ENCODE assay signal across 8 cellular contexts in genomic region chrX:64394874-64395567, GRCh38. TPM values are rescaled to one million over a fixed set of nuclear protein-coding genes. Genes with fewer than 3 reads are reported as not detected.
DNase-seq lines count a peak whose midpoint lies in the region; ATAC-seq, FAIRE-seq and TF ChIP-seq lines count a peak whose summit lies in the region.

Gene MTMR8, minus strand, starts transcription at chrX:64395452. Its CDS starts 89 bp downstream, at chrX:64395363.

- POLR2A ChIA-PET in activated CD8-positive, alpha-beta T cell treated with anti-CD3 and anti-CD28 coated beads for 36 hours (lab: Charles Lee): no interaction called here
- POLR2A ChIA-PET in H1 (lab: Charles Lee; ENCODE audit: partially characterized antibody): no interaction called here

- no peak within 1 kb of the TSS for H2BK120ac ChIP-seq in H1 (replicated peaks; ENCODE audit: low read depth, low read length)

- H3K27ac ChIP-seq in H1 (ENCODE audit: low read depth, low read length): no peak within 1 kb of the TSS; the same call in 1 of the 2 replicates

- H4K8ac ChIP-seq in H1 (ENCODE audit: extremely low read depth, insufficient read depth, low read length): peak within 1 kb of the TSS; percentile 75; the same call in 1 of the 2 replicates

- 1% methylated on average over 26 of the region's 40 CpGs; no CpG with 5 or more reads in 1 of the 2 experiments for WGBS in H1 (ENCODE audit: extremely low coverage in 1 of 2, insufficient coverage in 1 of 2, insufficient read length in 1 of 2, insufficient replicate concordance in 2 of 2, low coverage in 1 of 2, low lambda C conversion rate in 2 of 2, missing lambda C conversion rate in 1 of 2), 2 experiments

- H3K56ac ChIP-seq in H1 (replicated peaks; ENCODE audit: insufficient read length, low read depth, low read length): no peak within 1 kb of the TSS

- H3K9ac ChIP-seq in H1 (replicated peaks in 1 of 4; ENCODE audit: extremely low read depth in 1 of 4, low read depth in 3 of 4, low read length in 3 of 4): peak within 1 kb of the TSS in 1 of 4 experiments; percentile 28; a peak in 2 of 7 replicates

- H3K27me3 ChIP-seq in H1 (replicated peaks in 1 of 4; ENCODE audit: control insufficient read depth in 3 of 4, extremely low read depth in 1 of 4, insufficient read depth in 3 of 4, low read length in 3 of 4): no peaks in the 10 kb centered on the region

- peak within 1 kb of the TSS; percentile 89 for H3K4me3 Mint-ChIP-seq in activated CD8-positive, alpha-beta T cell treated with anti-CD3 and anti-CD28 coated beads for 36 hours

- peak within 1 kb of the TSS; percentile 73 to 87 for H3K4me2 ChIP-seq in H1 (ENCODE audit: insufficient read depth in 1 of 2, low read depth in 2 of 2, low read length in 2 of 2)

- H4K91ac ChIP-seq in H1 (replicated peaks; ENCODE audit: insufficient read length, low read length): no peak within 1 kb of the TSS

- H3K36me3 ChIP-seq in H1 (ENCODE audit: control insufficient read depth in 2 of 4, insufficient read depth in 4 of 4, low read length in 3 of 4): no peaks in the 10 kb centered on the region

- H3K4ac ChIP-seq in H1 (replicated peaks; ENCODE audit: insufficient read length, low read depth, low read length): no peak within 1 kb of the TSS

- peak within 1 kb of the TSS; percentile 85 for H3K27ac Mint-ChIP-seq in activated CD8-positive, alpha-beta T cell treated with anti-CD3 and anti-CD28 coated beads for 36 hours

- CTCF ChIA-PET in activated CD8-positive, alpha-beta T cell treated with anti-CD3 and anti-CD28 coated beads for 36 hours (lab: Charles Lee): no interaction called here
- CTCF ChIA-PET in H1 (lab: Charles Lee; ENCODE audit: partially characterized antibody): no interaction called here

- H3K4me3 ChIP-seq in H1 (ENCODE audit: extremely low read depth in 1 of 4, insufficient read depth in 2 of 4, low read depth in 3 of 4, low read length in 4 of 4): peak within 1 kb of the TSS; percentile 52 to 77 (median 64)

- no peak for TF ChIP-seq RAD21 in H1 (IDR thresholded peaks at IDR 0.05 in 1 of 2, conservative IDR thresholded peaks at IDR 0.05 in 1 of 2; ENCODE audit: low read depth in 2 of 2, low read length in 2 of 2)

- H3K9me3 ChIP-seq in H1 (ENCODE audit: insufficient read depth in 2 of 2, low read depth in 1 of 2, low read length in 1 of 2): no peaks in the 10 kb centered on the region

- H3K4me1 ChIP-seq in H1 (replicated peaks in 1 of 4; ENCODE audit: control insufficient read depth in 3 of 4, insufficient read depth in 4 of 4, low read length in 3 of 4): peaks cover 0 to 3% (median 0%) of the 10 kb centered on the region in 4 experiments; a peak in 1 of 7 replicates

- H3K23ac ChIP-seq in H1 (ENCODE audit: insufficient read length): no peak within 1 kb of the TSS

- peak within 1 kb of the TSS; percentile 73 for H2AFZ ChIP-seq in H1 (ENCODE audit: low read length)

- H3K9me3 Mint-ChIP-seq in activated CD8-positive, alpha-beta T cell treated with anti-CD3 and anti-CD28 coated beads for 36 hours: no peaks in the 10 kb centered on the region

- no peak within 1 kb of the TSS for H4K5ac ChIP-seq in H1 (ENCODE audit: insufficient read length, low read depth, low read length)

- H2BK5ac ChIP-seq in H1 (ENCODE audit: low read depth, low read length): no peak within 1 kb of the TSS; the same call in 1 of the 2 replicates

- no peak for TF ChIP-seq EP300 in H1 (IDR thresholded peaks at IDR 0.05; ENCODE audit: borderline replicate concordance in 1 of 2, low read depth in 2 of 2, low read length in 2 of 2)

- no peaks in the 10 kb centered on the region for H3K27me3 Mint-ChIP-seq in activated CD8-positive, alpha-beta T cell treated with anti-CD3 and anti-CD28 coated beads for 36 hours

- no peak within 1 kb of the TSS; the same call in 1 of the 2 replicates for H3K18ac ChIP-seq in H1 (ENCODE audit: extremely low read depth, low read length)

- no peak within 1 kb of the TSS for H2BK20ac ChIP-seq in H1 (ENCODE audit: low read length)

- no peak for FAIRE-seq in H1 (lab: Jason Lieb, UNC)

- H4K20me1 ChIP-seq in H1 (replicated peaks in 1 of 2; ENCODE audit: control insufficient read depth in 1 of 2, insufficient read depth in 2 of 2, low read length in 2 of 2): no peaks in the 10 kb centered on the region

- no peak within 1 kb of the TSS for H2BK15ac ChIP-seq in H1 (ENCODE audit: low read length)

- DNase-seq in NCI-H446 (lab: John Stamatoyannopoulos, UW) (peak; percentile 11 to 55), H1 (ENCODE audit: low read depth in 1 of 2, low spot score in 2 of 2) (peak; percentile 60 to 81), midbrain (lab: John Stamatoyannopoulos, UW) (peak; percentile 44), NCI-H1694 treated with DMSO at 0.1 percent for 48 hours (lab: John Stamatoyannopoulos, UW) (no peak)
- peak; percentile 86 for DNase-seq in activated CD8-positive, alpha-beta T cell treated with anti-CD3 and anti-CD28 coated beads for 36 hours
- DNase-seq in stimulated activated CD8-positive, alpha-beta memory T cell treated with anti-CD3 and anti-CD28 coated beads, Interleukin-15, amount 100 ng/mL, for 4 hours (ENCODE audit: low read depth in 2 of 2): peak; percentile 42 to 57

- no peaks in the 10 kb centered on the region for H3K36me3 Mint-ChIP-seq in activated CD8-positive, alpha-beta T cell treated with anti-CD3 and anti-CD28 coated beads for 36 hours (ENCODE audit: low read depth)

- peak in 1 of 2 experiments; percentile 39; a peak in 1 of 3 replicates for TF ChIP-seq POLR2A in H1 (IDR thresholded peaks at IDR 0.05; ENCODE audit: control extremely low read depth in 1 of 2, low read depth in 2 of 2, low read length in 2 of 2)

- no peaks in the 10 kb centered on the region for H3K79me1 ChIP-seq in H1 (ENCODE audit: low read depth, low read length)

- H2AK5ac ChIP-seq in H1 (ENCODE audit: low read depth, low read length): no peak within 1 kb of the TSS

- no peak within 1 kb of the TSS; the same call in 1 of the 2 replicates for H2BK12ac ChIP-seq in H1 (ENCODE audit: low read depth, low read length)

- intact Hi-C loops in activated CD8-positive, alpha-beta T cell treated with anti-CD3 and anti-CD28 coated beads for 36 hours (cut with micrococcal nuclease): no loop called here

- ATAC-seq in GM18868 (IDR thresholded peaks at IDR 0.05; ENCODE audit: unreplicated experiment): peak; percentile 99
- peak; percentile 71 for ATAC-seq in HG03060 (IDR thresholded peaks at IDR 0.05; ENCODE audit: low read depth, unreplicated experiment)
- peak; percentile 97 for ATAC-seq in activated CD8-positive, alpha-beta T cell treated with anti-CD3 and anti-CD28 coated beads for 36 hours

- peaks cover 0 to 4% of the 10 kb centered on the region in 2 experiments; a peak in 1 of 4 replicates for H3K79me2 ChIP-seq in H1 (ENCODE audit: control insufficient read depth in 1 of 2, insufficient read depth in 2 of 2, low read length in 2 of 2)

- H3K14ac ChIP-seq in H1 (ENCODE audit: insufficient read length): no peak within 1 kb of the TSS

- peaks cover 25% of the 10 kb centered on the region for H3K4me1 Mint-ChIP-seq in activated CD8-positive, alpha-beta T cell treated with anti-CD3 and anti-CD28 coated beads for 36 hours (ENCODE audit: low read depth)

- H3K23me2 ChIP-seq in H1 (ENCODE audit: low read depth, low read length): peaks cover 5% of the 10 kb centered on the region; the same call in 1 of the 2 replicates

- no peak for TF ChIP-seq CTCF in activated CD8-positive, alpha-beta T cell treated with anti-CD3 and anti-CD28 coated beads for 36 hours (IDR thresholded peaks at IDR 0.05)
- TF ChIP-seq CTCF in H1 (IDR thresholded peaks at IDR 0.05; ENCODE audit: control extremely low read depth in 1 of 3, insufficient read depth in 1 of 3, low read depth in 1 of 3, low read length in 3 of 3): no peak

TF ChIP-seq in H1, 55 proteins besides CTCF, POLR2A, EP300 and RAD21:
- peak; percentile 22; the same call in 1 of the 2 replicates for TF ChIP-seq MAX (IDR thresholded peaks at IDR 0.05)
- peak; percentile 99 for TF ChIP-seq CHD2 (IDR thresholded peaks at IDR 0.05; ENCODE audit: low read length)
- TF ChIP-seq CREB1 (IDR thresholded peaks at IDR 0.05): no peak
- no peak for TF ChIP-seq KDM4A (IDR thresholded peaks at IDR 0.05; ENCODE audit: low read depth, low read length, severe bottlenecking)
- TF ChIP-seq E2F6 (IDR thresholded peaks at IDR 0.05): peak; percentile 85
- peak; percentile 46; the same call in 1 of the 2 replicates for TF ChIP-seq USF2 (IDR thresholded peaks at IDR 0.05; ENCODE audit: low read length)
- TF ChIP-seq SIX5 (IDR thresholded peaks at IDR 0.05; ENCODE audit: low read depth, low read length): peak; percentile 77
- peak; percentile 20 for TF ChIP-seq SAP30 (IDR thresholded peaks at IDR 0.05; ENCODE audit: insufficient read depth, insufficient replicate concordance, low read length)
- TF ChIP-seq YY1 (IDR thresholded peaks at IDR 0.05; ENCODE audit: low read depth, low read length): peak; percentile 99
- TF ChIP-seq BRCA1 (IDR thresholded peaks at IDR 0.05; ENCODE audit: low read depth, low read length): peak; percentile 94

RNA-seq across cellular contexts. Expression of gene MTMR8, which starts in this region (rescaled TPM):
- total RNA-seq in activated CD8-positive, alpha-beta T cell treated with anti-CD3 and anti-CD28 coated beads for 36 hours: 1 to 10 TPM; 4.7 to 4.8 TPM
- 5.3 and 6.3 TPM in 2 replicates for total RNA-seq in H1 (2021; fragmentation: NEBNext Ultra II Directional; extraction: Animal tissue kit (Norgen Biotek cat#: 25700))
- polyA plus RNA-seq in H1 (2011; rRNA removed): 0.77 and 1.3 TPM in 2 replicates
- 2.0 TPM for polyA plus RNA-seq in H1 (2011; cell fraction: cytosol; rRNA removed)
- 1.9 TPM for polyA plus RNA-seq in H1 (2011; cell fraction: nucleus; rRNA removed)
- 2.6 to 4.3 TPM (median 2.8 TPM) in 4 replicates for polyA plus RNA-seq in H1 (2012, experiment 1 of 2)
- polyA plus RNA-seq in H1 (2012, experiment 2 of 2): 0.68 TPM
- polyA plus RNA-seq in H1 (2013, experiment 1 of 2): 2.4 TPM
- polyA plus RNA-seq in H1 (2013, experiment 2 of 2): 2.5 TPM
- polyA minus RNA-seq in H1 (2011; rRNA and poly(A)+ RNA removed): 10.6 and 12.5 TPM in 2 replicates
- 2.1 TPM for polyA minus RNA-seq in H1 (2011; cell fraction: cytosol; rRNA and poly(A)+ RNA removed)
- polyA minus RNA-seq in H1 (2011; cell fraction: nucleus; rRNA and poly(A)+ RNA removed): 24.6 TPM
